Comparison of ENCODE assay signal across 8 cellular contexts in genomic region chr3:14319654-14320182, GRCh38.
DNase-seq lines count a peak whose midpoint lies in the region; ATAC-seq and TF ChIP-seq lines count a peak whose summit lies in the region.

No MANE protein-coding gene starts in this region.

- no peaks in the 10 kb centered on the region for H3K27me3 Mint-ChIP-seq in Calu3 (ENCODE audit: unreplicated experiment)

- no TSS peak for BruUV-seq in Calu3 (replicated peaks; lab: Mats Ljungman, UMichigan)

- peaks cover 7% of the 10 kb centered on the region for H3K36me3 Mint-ChIP-seq in Calu3 (ENCODE audit: insufficient read depth, unreplicated experiment)

- H3K4me3 Mint-ChIP-seq in Calu3 (ENCODE audit: low read depth, unreplicated experiment): peak overlapping the region; percentile 39

- peaks cover 3% of the 10 kb centered on the region for H3K9me3 Mint-ChIP-seq in Calu3 (ENCODE audit: low read depth, unreplicated experiment)

- no peak for TF ChIP-seq CTCF in Calu3 (IDR thresholded peaks at IDR 0.05; ENCODE audit: unreplicated experiment)

- H3K4me1 Mint-ChIP-seq in Calu3 (ENCODE audit: low read depth, unreplicated experiment): peaks cover 28% of the 10 kb centered on the region

- DNase-seq in Calu3: peak; percentile 78
- peak; percentile 90 for DNase-seq in NOMO-1 treated with DMSO at 0.1 percent for 48 hours (lab: John Stamatoyannopoulos, UW; ENCODE audit: unreplicated experiment)
- peak; percentile 87 to 95 for DNase-seq in T47D (ENCODE audit: low read depth in 1 of 2, low spot score in 1 of 2)
- peak; percentile 18 for DNase-seq in medulla oblongata (ENCODE audit: extremely low spot score)
- DNase-seq in NCI-H1105 (lab: John Stamatoyannopoulos, UW): no peak
- DNase-seq in activated effector memory CD4-positive, alpha-beta T cell treated with anti-CD3 and anti-CD28 coated beads, Interleukin-2, amount 50 U/mL, for 16 hours: no peak

- intact Hi-C loops in Calu3 (cut with micrococcal nuclease; ENCODE audit: unreplicated experiment): loop anchor here (5.0 kb wide), 1 partner anchor 48 kb away; no protein-coding TSS in a partner anchor

- CTCF ChIA-PET in Calu3 (lab: Charles Lee): interaction anchor here (0.7 to 0.9 kb wide), 2 partner anchors 15 to 26 kb away, joined by 3 read pairs; no protein-coding TSS in a partner anchor

- H3K27ac Mint-ChIP-seq in Calu3 (ENCODE audit: unreplicated experiment): peak overlapping the region; percentile 14

- in situ Hi-C loops in T47D (cut with HindIII; ENCODE audit: low pct_unique_long_range_greater_than_20kb, low sequenced_read_pairs): no loop called here

- ATAC-seq in GM18907 (IDR thresholded peaks at IDR 0.05; ENCODE audit: unreplicated experiment): peak; percentile 93
- ATAC-seq in HG03103 (IDR thresholded peaks at IDR 0.05; ENCODE audit: low read depth, unreplicated experiment): peak; percentile 93

Comparison
In these comparisons a context has a peak if more than half of its experiments do, and no peak if none do; other contexts are left out.
1. DNase-seq: peak in Calu3 (single experiment), NOMO-1 treated with DMSO at 0.1 percent for 48 hours (single experiment), T47D (2 of 2) and medulla oblongata (single experiment); none in NCI-H1105 (single experiment) and activated effector memory CD4-positive, alpha-beta T cell treated with anti-CD3 and anti-CD28 coated beads, Interleukin-2, amount 50 U/mL, for 16 hours (single experiment).